30 cellular contexts compared by ENCODE assay signal in the genomic region with DNA sequence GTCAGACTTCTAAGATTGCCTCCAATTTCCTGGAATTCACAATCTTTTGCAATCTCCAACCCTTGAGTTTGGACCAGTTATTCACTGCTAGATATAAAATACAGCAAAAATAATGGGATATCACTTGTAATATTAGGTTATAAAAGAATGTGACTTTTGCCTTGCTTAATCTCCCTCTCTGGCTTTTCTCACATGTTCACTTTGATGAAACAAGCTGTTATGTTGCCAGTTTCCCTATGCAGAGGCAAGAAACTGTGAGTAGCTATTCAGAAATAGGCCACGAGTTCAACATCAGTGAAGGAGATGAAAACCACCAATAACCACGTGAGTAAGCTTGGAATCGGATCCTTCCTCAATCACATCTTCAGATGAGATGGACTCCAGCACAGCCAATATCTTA.
"Had no signal": no experiment of that assay in that cellular context is flagged by ENCODE, and none has a peak within 500 bp of the region (broad histone marks: within the 10 kb centered on the region; RNA-seq: fewer than 3 reads in every experiment).

No MANE protein-coding gene starts in this region.

- H3K27ac Mint-ChIP-seq: activated B cell treated with CpG ODN at 0.5 μM for 24 hours; activated CD4-positive, alpha-beta T cell treated with anti-CD3 and anti-CD28 coated beads for 36 hours; activated CD4-positive, alpha-beta T cell treated with anti-CD3 and anti-CD28 coated beads, Interleukin-2, amount 10 ng/mL, durations not matched to agents 7 days and 5 days; activated CD8-positive, alpha-beta T cell treated with anti-CD3 and anti-CD28 coated beads for 36 hours; activated naive CD8-positive, alpha-beta T cell; activated T-helper 17 cell treated with anti-CD3 and anti-CD28 coated beads, Interleukin-2, amount 50 U/mL, for 72 hours; effector memory CD8-positive, alpha-beta T cell; T-cell; T-helper 1 cell treated with Interleukin-12 subunit alpha and Interleukin-12 subunit beta and Interleukin-4 antibody, amounts not matched to agents 30 μg/mL and 1 μg/mL, for 36 hours had no signal

- H3K27me3 Mint-ChIP-seq: activated B cell treated with CpG ODN at 0.5 μM for 24 hours; activated CD8-positive, alpha-beta T cell treated with anti-CD3 and anti-CD28 coated beads for 36 hours; activated naive CD8-positive, alpha-beta T cell; effector memory CD8-positive, alpha-beta T cell; T-cell had no signal

- H3K4me3 Mint-ChIP-seq: activated B cell treated with CpG ODN at 0.5 μM for 24 hours; activated CD4-positive, alpha-beta T cell treated with anti-CD3 and anti-CD28 coated beads for 36 hours; activated CD4-positive, alpha-beta T cell treated with anti-CD3 and anti-CD28 coated beads, Interleukin-2, amount 10 ng/mL, durations not matched to agents 7 days and 5 days; activated CD8-positive, alpha-beta T cell treated with anti-CD3 and anti-CD28 coated beads for 36 hours; activated naive CD8-positive, alpha-beta T cell; activated T-cell treated with anti-CD3 and anti-CD28 coated beads, Interleukin-2, amount 50 U/mL, for 4 hours; activated T-helper 17 cell treated with anti-CD3 and anti-CD28 coated beads, Interleukin-2, amount 50 U/mL, for 72 hours; effector memory CD8-positive, alpha-beta T cell; T-cell; T-helper 1 cell treated with Interleukin-12 subunit alpha and Interleukin-12 subunit beta and Interleukin-4 antibody, amounts not matched to agents 30 μg/mL and 1 μg/mL, for 36 hours had no signal

- ATAC-seq: activated CD4-positive, alpha-beta T cell treated with anti-CD3 and anti-CD28 coated beads for 36 hours; activated CD8-positive, alpha-beta T cell treated with anti-CD3 and anti-CD28 coated beads for 36 hours; activated T-cell treated with anti-CD3 and anti-CD28 coated beads, Interleukin-2, amount 50 U/mL, for 4 hours; activated T-helper 17 cell treated with anti-CD3 and anti-CD28 coated beads, Interleukin-2, amount 50 U/mL, for 72 hours; body of pancreas; effector memory CD8-positive, alpha-beta T cell; T-cell had no signal

- H3K4me3 ChIP-seq: body of pancreas, esophagus muscularis mucosa had no signal

- H3K36me3 ChIP-seq: esophagus muscularis mucosa, WERI-Rb-1 had no signal

- H3K4me1 ChIP-seq: body of pancreas, esophagus muscularis mucosa had no signal

- DNase-seq: activated B cell treated with CpG ODN at 0.5 μM for 24 hours; activated CD4-positive, alpha-beta T cell treated with anti-CD3 and anti-CD28 coated beads for 36 hours; activated CD4-positive, alpha-beta T cell treated with anti-CD3 and anti-CD28 coated beads, Interleukin-2, amount 10 ng/mL, durations not matched to agents 7 days and 5 days; activated CD4-positive, alpha-beta T cell treated with anti-CD3 and anti-CD28 coated beads, Interleukin-2, amount 50 U/mL, for 4 hours; activated CD4-positive, CD25-positive, alpha-beta regulatory T cell treated with anti-CD3 and anti-CD28 coated beads, Interleukin-2, amount 50 U/mL, for 72 hours; activated CD8-positive, alpha-beta memory T cell treated with anti-CD3 and anti-CD28 coated beads for 24 hours; activated CD8-positive, alpha-beta T cell treated with anti-CD3 and anti-CD28 coated beads for 36 hours; activated effector memory CD4-positive, alpha-beta T cell treated with Interleukin-2 at 50 U/mL for 16 hours; activated gamma-delta T cell treated with Interleukin-2 at 50 U/mL for 16 hours; activated naive CD4-positive, alpha-beta T cell treated with anti-CD3 and anti-CD28 coated beads, Interleukin-2, amount 50 U/mL, for 16 hours; activated naive CD4-positive, alpha-beta T cell treated with Interleukin-2 at 50 U/mL for 16 hours; activated T-cell treated with anti-CD3 and anti-CD28 coated beads, Interleukin-2, amount 50 U/mL, for 4 hours; amniotic stem cell; anterior cingulate cortex; body of pancreas; caudate nucleus; cortex of kidney; dermis blood vessel endothelial cell; effector CD4-positive, alpha-beta T cell; effector memory CD8-positive, alpha-beta T cell; erythroblast; foreskin fibroblast; head of caudate nucleus; T-cell; T-helper 9 cell; WERI-Rb-1 had no signal

- H3K27ac ChIP-seq: body of pancreas, esophagus muscularis mucosa, WERI-Rb-1 had no signal

- H3K27me3 ChIP-seq: body of pancreas, esophagus muscularis mucosa had no signal

- H3K4me1 Mint-ChIP-seq: activated B cell treated with CpG ODN at 0.5 μM for 24 hours, T-cell had no signal
